13 cellular contexts compared by ENCODE assay signal in genomic region chr10:88702848-88703597, GRCh38. TPM values are rescaled to one million over a fixed set of nuclear protein-coding genes. Genes with fewer than 3 reads are reported as not detected.
DNase-seq lines count a peak whose midpoint lies in the region; FAIRE-seq and TF ChIP-seq lines count a peak whose summit lies in the region.
"Had no signal": no experiment of that assay in that cellular context is flagged by ENCODE, and none has a peak within 500 bp of the region (broad histone marks: within the 10 kb centered on the region; RNA-seq: fewer than 3 reads in every experiment).

No MANE protein-coding gene starts in this region.

- no peak for FAIRE-seq in D721Med (lab: Jason Lieb, UNC)

- H3K27me3 ChIP-seq in stomach: no peaks in the 10 kb centered on the region
- H3K27me3 ChIP-seq: gastroesophageal sphincter had no signal

- no peaks in the 10 kb centered on the region for H3K9me3 ChIP-seq in stomach
- H3K9me3 ChIP-seq: gastroesophageal sphincter, thoracic aorta had no signal

- H3K4me1 ChIP-seq in stomach: peaks cover 0 to 13% (median 0%) of the 10 kb centered on the region in 4 donors
- H3K4me1 ChIP-seq: gastroesophageal sphincter had no signal

- H3K36me3 ChIP-seq in stomach: no peaks in the 10 kb centered on the region
- H3K36me3 ChIP-seq: gastroesophageal sphincter, thoracic aorta had no signal

- WGBS in stomach, 5 donors: 43 to 60% (median 54%) methylated on average over 4 of the region's 4 CpGs

- no peak for TF ChIP-seq POLR2A in stomach (IDR thresholded peaks at IDR 0.05)

- H3K27ac ChIP-seq in stomach: peak overlapping the region in 1 of 5 donors; percentile 5
- H3K27ac ChIP-seq: gastroesophageal sphincter, SK-N-MC, thoracic aorta had no signal

- TF ChIP-seq EP300 in stomach (IDR thresholded peaks at IDR 0.05): no peak

- H3K4me3 ChIP-seq in epithelial cell of proximal tubule (ENCODE audit: low read depth, low read length): no peak overlapping the region
- H3K4me3 ChIP-seq in stomach: no peak overlapping the region
- H3K4me3 ChIP-seq: gastroesophageal sphincter, SK-N-MC, thoracic aorta had no signal

- DNase-seq in DMS79 treated with DMSO at 0.1 percent for 48 hours (lab: John Stamatoyannopoulos, UW) (peak; percentile 1), DMS79 (lab: John Stamatoyannopoulos, UW) (no peak), NCI-H774 (lab: John Stamatoyannopoulos, UW) (peak; percentile 2), epithelial cell of proximal tubule (ENCODE audit: low read depth) (peak; percentile 79), stomach (peak; percentile 37), NOMO-1 (lab: John Stamatoyannopoulos, UW; ENCODE audit: unreplicated experiment in 2 of 2) (no peak), NCI-H187 treated with DMSO at 0.1 percent for 48 hours (lab: John Stamatoyannopoulos, UW) (no peak), D721Med (ENCODE audit: insufficient read length, low spot score) (no peak)
- DNase-seq: 8988T, naive B cell had no signal

- intact Hi-C loops in stomach (cut with DNase I; ENCODE audit: low total_unique reads): no loop called here

- TF ChIP-seq CTCF in epithelial cell of proximal tubule (conservative IDR thresholded peaks at IDR 0.05; ENCODE audit: low read depth, low read length) (no peak), stomach (IDR thresholded peaks at IDR 0.05) (no peak), D721Med (IDR thresholded peaks at IDR 0.05; ENCODE audit: insufficient read depth, missing control alignments) (no peak)

RNA-seq across cellular contexts. Expression of gene LIPK, which starts 3.0 kb away (rescaled TPM):
- total RNA-seq in epithelial cell of proximal tubule (not detected in 2 replicates), stomach (not detected)
- polyA plus RNA-seq in stomach: not detected
- total RNA-seq: gastroesophageal sphincter, thoracic aorta had no signal

RNA-seq across cellular contexts. Expression of gene LIPF, which starts 38.8 kb away (rescaled TPM):
- total RNA-seq in epithelial cell of proximal tubule (not detected in 2 replicates), stomach (over 10,000 TPM in 2 of 5 donors, 1,000 to 10,000 TPM in 1, 100 to 1,000 TPM in 2; 201 to 18,610 (median 2,926) TPM)
- polyA plus RNA-seq in stomach: over 10,000 TPM; 15,849 to 36,465 (median 28,381) TPM
- total RNA-seq: gastroesophageal sphincter, thoracic aorta had no signal

RNA-seq across cellular contexts. Expression of gene LIPN, which starts 56.8 kb away (rescaled TPM):
- not detected in 2 replicates for total RNA-seq in epithelial cell of proximal tubule
- total RNA-seq in stomach: 1 to 10 TPM in 1 of 5 donors, not detected in 4; 1.1 TPM
- not detected for polyA plus RNA-seq in stomach
- total RNA-seq: thoracic aorta had no signal

Comparison
In these comparisons a context has a peak if more than half of its experiments do, and no peak if none do; other contexts are left out.
1. DNase-seq: peak in DMS79 treated with DMSO at 0.1 percent for 48 hours (single experiment), NCI-H774 (single experiment), epithelial cell of proximal tubule (single experiment) and stomach (single experiment); none in DMS79 (single experiment), NOMO-1 (0 of 2), NCI-H187 treated with DMSO at 0.1 percent for 48 hours (single experiment) and D721Med (single experiment).
2. RNA of gene LIPF, which starts 38.8 kb away (total RNA-seq): 201 to 18,610 TPM in stomach; not detected in epithelial cell of proximal tubule; every median in the first group is over 100 times any median in the second.